In the genomic region with DNA sequence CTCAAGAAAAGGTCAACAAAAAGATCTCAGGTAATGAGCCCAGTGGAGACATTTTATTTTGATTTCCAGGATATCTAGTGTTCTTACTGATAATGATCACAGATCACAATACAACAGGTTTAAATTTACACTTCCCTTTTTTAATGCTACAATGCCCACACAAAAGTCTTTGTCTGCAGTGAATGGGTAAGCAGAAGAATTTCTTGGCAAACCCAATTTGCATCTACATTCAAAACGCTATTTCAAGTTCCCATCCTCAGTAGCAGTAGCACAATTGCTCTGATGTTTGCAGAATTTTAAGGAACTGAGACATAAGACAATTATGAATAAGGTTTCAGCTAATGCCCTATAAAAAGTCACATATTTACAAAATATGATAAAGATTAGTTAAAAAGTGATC, we compare ENCODE assay signal across 1 cellular context.
TF ChIP-seq lines count a peak whose summit lies in the region.

No MANE protein-coding gene starts in this region.

TF ChIP-seq in GM12878, 131 proteins besides CTCF, POLR2A, EP300 and RAD21 (continued from another document and continues in another):
- TF ChIP-seq, protein P1, sequence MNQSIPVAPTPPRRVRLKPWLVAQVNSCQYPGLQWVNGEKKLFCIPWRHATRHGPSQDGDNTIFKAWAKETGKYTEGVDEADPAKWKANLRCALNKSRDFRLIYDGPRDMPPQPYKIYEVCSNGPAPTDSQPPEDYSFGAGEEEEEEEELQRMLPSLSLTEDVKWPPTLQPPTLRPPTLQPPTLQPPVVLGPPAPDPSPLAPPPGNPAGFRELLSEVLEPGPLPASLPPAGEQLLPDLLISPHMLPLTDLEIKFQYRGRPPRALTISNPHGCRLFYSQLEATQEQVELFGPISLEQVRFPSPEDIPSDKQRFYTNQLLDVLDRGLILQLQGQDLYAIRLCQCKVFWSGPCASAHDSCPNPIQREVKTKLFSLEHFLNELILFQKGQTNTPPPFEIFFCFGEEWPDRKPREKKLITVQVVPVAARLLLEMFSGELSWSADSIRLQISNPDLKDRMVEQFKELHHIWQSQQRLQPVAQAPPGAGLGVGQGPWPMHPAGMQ (IDR thresholded peaks at IDR 0.05; ENCODE audit: borderline replicate concordance): no peak
- TF ChIP-seq FOXM1 (IDR thresholded peaks at IDR 0.05; ENCODE audit: low read depth, low read length) (no peak), ZNF207 (IDR thresholded peaks at IDR 0.05; ENCODE audit: borderline replicate concordance) (no peak), ZSCAN29 (IDR thresholded peaks at IDR 0.05) (no peak), CHD2 (IDR thresholded peaks at IDR 0.05; ENCODE audit: borderline replicate concordance, low read depth, low read length) (no peak), SPI1 (IDR thresholded peaks at IDR 0.05; ENCODE audit: borderline replicate concordance, insufficient read depth, low read depth, low read length) (peak; percentile 81), RAD51 (IDR thresholded peaks at IDR 0.05) (no peak), MYB (IDR thresholded peaks at IDR 0.05; ENCODE audit: borderline replicate concordance, low read depth, low read length) (no peak), ASH2L (IDR thresholded peaks at IDR 0.05; ENCODE audit: borderline replicate concordance, low read depth) (no peak), STAT3 (IDR thresholded peaks at IDR 0.05; ENCODE audit: low read depth, low read length) (no peak), DPF2 (IDR thresholded peaks at IDR 0.05) (peak; percentile 91), GATAD2B (conservative IDR thresholded peaks at IDR 0.05; ENCODE audit: low read depth) (no peak), HCFC1 (IDR thresholded peaks at IDR 0.05; ENCODE audit: low read length) (no peak), JUND (IDR thresholded peaks at IDR 0.05; ENCODE audit: low read depth, low read length) (no peak), ATF7 (IDR thresholded peaks at IDR 0.05; ENCODE audit: low read depth) (peak; percentile 42), NR2F1 (conservative IDR thresholded peaks at IDR 0.05) (peak; percentile 51; the same call in 1 of the 2 replicates), CREB1 (IDR thresholded peaks at IDR 0.05; ENCODE audit: low read depth) (no peak), ETV6 (conservative IDR thresholded peaks at IDR 0.05 in 1 of 2, IDR thresholded peaks at IDR 0.05 in 1 of 2; ENCODE audit: borderline replicate concordance in 1 of 2, low read depth in 1 of 2) (no peak), CHD4 (IDR thresholded peaks at IDR 0.05) (no peak), MYC (IDR thresholded peaks at IDR 0.05; ENCODE audit: insufficient read depth, insufficient read length, insufficient replicate concordance, low read length, severe bottlenecking) (no peak), SMC3 (IDR thresholded peaks at IDR 0.05; ENCODE audit: borderline replicate concordance, low read length) (no peak), NBN (IDR thresholded peaks at IDR 0.05) (no peak), NFIC (IDR thresholded peaks at IDR 0.05; ENCODE audit: low read depth, low read length) (no peak), GABPA (IDR thresholded peaks at IDR 0.05; ENCODE audit: low read depth) (no peak), CEBPB (IDR thresholded peaks at IDR 0.05; ENCODE audit: borderline replicate concordance in 1 of 2, low read depth in 2 of 2, low read length in 2 of 2) (no peak), NFYA (IDR thresholded peaks at IDR 0.05; ENCODE audit: borderline replicate concordance, low read depth, low read length) (no peak), BCL11A (IDR thresholded peaks at IDR 0.05; ENCODE audit: low read depth, low read length) (no peak), MTA3 (IDR thresholded peaks at IDR 0.05; ENCODE audit: borderline replicate concordance, low read length) (no peak), RFX5 (IDR thresholded peaks at IDR 0.05; ENCODE audit: low read depth, low read length) (no peak)
- TF ChIP-seq, protein P2, sequence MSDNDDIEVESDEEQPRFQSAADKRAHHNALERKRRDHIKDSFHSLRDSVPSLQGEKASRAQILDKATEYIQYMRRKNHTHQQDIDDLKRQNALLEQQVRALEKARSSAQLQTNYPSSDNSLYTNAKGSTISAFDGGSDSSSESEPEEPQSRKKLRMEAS (IDR thresholded peaks at IDR 0.05; ENCODE audit: low read depth, low read length): no peak
- TF ChIP-seq, protein P3, sequence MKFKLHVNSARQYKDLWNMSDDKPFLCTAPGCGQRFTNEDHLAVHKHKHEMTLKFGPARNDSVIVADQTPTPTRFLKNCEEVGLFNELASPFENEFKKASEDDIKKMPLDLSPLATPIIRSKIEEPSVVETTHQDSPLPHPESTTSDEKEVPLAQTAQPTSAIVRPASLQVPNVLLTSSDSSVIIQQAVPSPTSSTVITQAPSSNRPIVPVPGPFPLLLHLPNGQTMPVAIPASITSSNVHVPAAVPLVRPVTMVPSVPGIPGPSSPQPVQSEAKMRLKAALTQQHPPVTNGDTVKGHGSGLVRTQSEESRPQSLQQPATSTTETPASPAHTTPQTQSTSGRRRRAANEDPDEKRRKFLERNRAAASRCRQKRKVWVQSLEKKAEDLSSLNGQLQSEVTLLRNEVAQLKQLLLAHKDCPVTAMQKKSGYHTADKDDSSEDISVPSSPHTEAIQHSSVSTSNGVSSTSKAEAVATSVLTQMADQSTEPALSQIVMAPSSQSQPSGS (IDR thresholded peaks at IDR 0.05; ENCODE audit: low read length): no peak
- TF ChIP-seq, protein P4, sequence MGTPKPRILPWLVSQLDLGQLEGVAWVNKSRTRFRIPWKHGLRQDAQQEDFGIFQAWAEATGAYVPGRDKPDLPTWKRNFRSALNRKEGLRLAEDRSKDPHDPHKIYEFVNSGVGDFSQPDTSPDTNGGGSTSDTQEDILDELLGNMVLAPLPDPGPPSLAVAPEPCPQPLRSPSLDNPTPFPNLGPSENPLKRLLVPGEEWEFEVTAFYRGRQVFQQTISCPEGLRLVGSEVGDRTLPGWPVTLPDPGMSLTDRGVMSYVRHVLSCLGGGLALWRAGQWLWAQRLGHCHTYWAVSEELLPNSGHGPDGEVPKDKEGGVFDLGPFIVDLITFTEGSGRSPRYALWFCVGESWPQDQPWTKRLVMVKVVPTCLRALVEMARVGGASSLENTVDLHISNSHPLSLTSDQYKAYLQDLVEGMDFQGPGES (IDR thresholded peaks at IDR 0.05): no peak
- TF ChIP-seq, protein P5, sequence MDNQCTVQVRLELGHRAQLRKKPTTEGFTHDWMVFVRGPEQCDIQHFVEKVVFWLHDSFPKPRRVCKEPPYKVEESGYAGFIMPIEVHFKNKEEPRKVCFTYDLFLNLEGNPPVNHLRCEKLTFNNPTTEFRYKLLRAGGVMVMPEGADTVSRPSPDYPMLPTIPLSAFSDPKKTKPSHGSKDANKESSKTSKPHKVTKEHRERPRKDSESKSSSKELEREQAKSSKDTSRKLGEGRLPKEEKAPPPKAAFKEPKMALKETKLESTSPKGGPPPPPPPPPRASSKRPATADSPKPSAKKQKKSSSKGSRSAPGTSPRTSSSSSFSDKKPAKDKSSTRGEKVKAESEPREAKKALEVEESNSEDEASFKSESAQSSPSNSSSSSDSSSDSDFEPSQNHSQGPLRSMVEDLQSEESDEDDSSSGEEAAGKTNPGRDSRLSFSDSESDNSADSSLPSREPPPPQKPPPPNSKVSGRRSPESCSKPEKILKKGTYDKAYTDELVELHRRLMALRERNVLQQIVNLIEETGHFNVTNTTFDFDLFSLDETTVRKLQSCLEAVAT (IDR thresholded peaks at IDR 0.05): no peak
- TF ChIP-seq, protein P6, sequence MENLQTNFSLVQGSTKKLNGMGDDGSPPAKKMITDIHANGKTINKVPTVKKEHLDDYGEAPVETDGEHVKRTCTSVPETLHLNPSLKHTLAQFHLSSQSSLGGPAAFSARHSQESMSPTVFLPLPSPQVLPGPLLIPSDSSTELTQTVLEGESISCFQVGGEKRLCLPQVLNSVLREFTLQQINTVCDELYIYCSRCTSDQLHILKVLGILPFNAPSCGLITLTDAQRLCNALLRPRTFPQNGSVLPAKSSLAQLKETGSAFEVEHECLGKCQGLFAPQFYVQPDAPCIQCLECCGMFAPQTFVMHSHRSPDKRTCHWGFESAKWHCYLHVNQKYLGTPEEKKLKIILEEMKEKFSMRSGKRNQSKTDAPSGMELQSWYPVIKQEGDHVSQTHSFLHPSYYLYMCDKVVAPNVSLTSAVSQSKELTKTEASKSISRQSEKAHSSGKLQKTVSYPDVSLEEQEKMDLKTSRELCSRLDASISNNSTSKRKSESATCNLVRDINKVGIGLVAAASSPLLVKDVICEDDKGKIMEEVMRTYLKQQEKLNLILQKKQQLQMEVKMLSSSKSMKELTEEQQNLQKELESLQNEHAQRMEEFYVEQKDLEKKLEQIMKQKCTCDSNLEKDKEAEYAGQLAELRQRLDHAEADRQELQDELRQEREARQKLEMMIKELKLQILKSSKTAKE (IDR thresholded peaks at IDR 0.05; ENCODE audit: low read depth, poor library complexity, severe bottlenecking): no peak
- TF ChIP-seq, protein P7, sequence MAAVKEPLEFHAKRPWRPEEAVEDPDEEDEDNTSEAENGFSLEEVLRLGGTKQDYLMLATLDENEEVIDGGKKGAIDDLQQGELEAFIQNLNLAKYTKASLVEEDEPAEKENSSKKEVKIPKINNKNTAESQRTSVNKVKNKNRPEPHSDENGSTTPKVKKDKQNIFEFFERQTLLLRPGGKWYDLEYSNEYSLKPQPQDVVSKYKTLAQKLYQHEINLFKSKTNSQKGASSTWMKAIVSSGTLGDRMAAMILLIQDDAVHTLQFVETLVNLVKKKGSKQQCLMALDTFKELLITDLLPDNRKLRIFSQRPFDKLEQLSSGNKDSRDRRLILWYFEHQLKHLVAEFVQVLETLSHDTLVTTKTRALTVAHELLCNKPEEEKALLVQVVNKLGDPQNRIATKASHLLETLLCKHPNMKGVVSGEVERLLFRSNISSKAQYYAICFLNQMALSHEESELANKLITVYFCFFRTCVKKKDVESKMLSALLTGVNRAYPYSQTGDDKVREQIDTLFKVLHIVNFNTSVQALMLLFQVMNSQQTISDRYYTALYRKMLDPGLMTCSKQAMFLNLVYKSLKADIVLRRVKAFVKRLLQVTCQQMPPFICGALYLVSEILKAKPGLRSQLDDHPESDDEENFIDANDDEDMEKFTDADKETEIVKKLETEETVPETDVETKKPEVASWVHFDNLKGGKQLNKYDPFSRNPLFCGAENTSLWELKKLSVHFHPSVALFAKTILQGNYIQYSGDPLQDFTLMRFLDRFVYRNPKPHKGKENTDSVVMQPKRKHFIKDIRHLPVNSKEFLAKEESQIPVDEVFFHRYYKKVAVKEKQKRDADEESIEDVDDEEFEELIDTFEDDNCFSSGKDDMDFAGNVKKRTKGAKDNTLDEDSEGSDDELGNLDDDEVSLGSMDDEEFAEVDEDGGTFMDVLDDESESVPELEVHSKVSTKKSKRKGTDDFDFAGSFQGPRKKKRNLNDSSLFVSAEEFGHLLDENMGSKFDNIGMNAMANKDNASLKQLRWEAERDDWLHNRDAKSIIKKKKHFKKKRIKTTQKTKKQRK (IDR thresholded peaks at IDR 0.05; ENCODE audit: low read depth, low read length): no peak
- TF ChIP-seq, protein P8, sequence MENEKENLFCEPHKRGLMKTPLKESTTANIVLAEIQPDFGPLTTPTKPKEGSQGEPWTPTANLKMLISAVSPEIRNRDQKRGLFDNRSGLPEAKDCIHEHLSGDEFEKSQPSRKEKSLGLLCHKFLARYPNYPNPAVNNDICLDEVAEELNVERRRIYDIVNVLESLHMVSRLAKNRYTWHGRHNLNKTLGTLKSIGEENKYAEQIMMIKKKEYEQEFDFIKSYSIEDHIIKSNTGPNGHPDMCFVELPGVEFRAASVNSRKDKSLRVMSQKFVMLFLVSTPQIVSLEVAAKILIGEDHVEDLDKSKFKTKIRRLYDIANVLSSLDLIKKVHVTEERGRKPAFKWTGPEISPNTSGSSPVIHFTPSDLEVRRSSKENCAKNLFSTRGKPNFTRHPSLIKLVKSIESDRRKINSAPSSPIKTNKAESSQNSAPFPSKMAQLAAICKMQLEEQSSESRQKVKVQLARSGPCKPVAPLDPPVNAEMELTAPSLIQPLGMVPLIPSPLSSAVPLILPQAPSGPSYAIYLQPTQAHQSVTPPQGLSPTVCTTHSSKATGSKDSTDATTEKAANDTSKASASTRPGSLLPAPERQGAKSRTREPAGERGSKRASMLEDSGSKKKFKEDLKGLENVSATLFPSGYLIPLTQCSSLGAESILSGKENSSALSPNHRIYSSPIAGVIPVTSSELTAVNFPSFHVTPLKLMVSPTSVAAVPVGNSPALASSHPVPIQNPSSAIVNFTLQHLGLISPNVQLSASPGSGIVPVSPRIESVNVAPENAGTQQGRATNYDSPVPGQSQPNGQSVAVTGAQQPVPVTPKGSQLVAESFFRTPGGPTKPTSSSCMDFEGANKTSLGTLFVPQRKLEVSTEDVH (IDR thresholded peaks at IDR 0.05; ENCODE audit: low read depth, partially characterized antibody): no peak
- TF ChIP-seq, protein P9, sequence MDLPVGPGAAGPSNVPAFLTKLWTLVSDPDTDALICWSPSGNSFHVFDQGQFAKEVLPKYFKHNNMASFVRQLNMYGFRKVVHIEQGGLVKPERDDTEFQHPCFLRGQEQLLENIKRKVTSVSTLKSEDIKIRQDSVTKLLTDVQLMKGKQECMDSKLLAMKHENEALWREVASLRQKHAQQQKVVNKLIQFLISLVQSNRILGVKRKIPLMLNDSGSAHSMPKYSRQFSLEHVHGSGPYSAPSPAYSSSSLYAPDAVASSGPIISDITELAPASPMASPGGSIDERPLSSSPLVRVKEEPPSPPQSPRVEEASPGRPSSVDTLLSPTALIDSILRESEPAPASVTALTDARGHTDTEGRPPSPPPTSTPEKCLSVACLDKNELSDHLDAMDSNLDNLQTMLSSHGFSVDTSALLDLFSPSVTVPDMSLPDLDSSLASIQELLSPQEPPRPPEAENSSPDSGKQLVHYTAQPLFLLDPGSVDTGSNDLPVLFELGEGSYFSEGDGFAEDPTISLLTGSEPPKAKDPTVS (IDR thresholded peaks at IDR 0.05; ENCODE audit: low read depth, low read length): no peak
- TF ChIP-seq, protein P10, sequence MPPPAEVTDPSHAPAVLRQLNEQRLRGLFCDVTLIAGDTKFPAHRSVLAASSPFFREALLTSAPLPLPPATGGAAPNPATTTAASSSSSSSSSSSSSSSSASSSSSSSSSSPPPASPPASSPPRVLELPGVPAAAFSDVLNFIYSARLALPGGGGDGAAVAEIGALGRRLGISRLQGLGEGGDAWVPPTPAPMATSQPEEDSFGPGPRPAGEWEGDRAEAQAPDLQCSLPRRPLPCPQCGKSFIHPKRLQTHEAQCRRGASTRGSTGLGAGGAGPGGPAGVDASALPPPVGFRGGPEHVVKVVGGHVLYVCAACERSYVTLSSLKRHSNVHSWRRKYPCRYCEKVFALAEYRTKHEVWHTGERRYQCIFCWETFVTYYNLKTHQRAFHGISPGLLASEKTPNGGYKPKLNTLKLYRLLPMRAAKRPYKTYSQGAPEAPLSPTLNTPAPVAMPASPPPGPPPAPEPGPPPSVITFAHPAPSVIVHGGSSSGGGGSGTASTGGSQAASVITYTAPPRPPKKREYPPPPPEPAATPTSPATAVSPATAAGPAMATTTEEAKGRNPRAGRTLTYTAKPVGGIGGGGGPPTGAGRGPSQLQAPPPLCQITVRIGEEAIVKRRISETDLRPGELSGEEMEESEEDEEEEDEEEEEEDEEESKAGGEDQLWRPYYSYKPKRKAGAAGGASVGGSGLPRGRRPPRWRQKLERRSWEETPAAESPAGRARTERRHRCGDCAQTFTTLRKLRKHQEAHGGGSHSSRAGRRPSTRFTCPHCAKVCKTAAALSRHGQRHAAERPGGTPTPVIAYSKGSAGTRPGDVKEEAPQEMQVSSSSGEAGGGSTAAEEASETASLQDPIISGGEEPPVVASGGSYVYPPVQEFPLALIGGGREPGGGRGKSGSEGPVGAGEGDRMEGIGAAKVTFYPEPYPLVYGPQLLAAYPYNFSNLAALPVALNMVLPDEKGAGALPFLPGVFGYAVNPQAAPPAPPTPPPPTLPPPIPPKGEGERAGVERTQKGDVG (CRISPR knock-in tag; IDR thresholded peaks at IDR 0.05): no peak
- TF ChIP-seq, protein P11, sequence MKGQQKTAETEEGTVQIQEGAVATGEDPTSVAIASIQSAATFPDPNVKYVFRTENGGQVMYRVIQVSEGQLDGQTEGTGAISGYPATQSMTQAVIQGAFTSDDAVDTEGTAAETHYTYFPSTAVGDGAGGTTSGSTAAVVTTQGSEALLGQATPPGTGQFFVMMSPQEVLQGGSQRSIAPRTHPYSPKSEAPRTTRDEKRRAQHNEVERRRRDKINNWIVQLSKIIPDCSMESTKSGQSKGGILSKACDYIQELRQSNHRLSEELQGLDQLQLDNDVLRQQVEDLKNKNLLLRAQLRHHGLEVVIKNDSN (IDR thresholded peaks at IDR 0.05; ENCODE audit: borderline replicate concordance, extremely low read length, insufficient read depth, low read depth, low read length): no peak
